10 cellular contexts compared by ENCODE assay signal in genomic region chr18:50284226-50284885, GRCh38. TPM values are rescaled to one million over a fixed set of nuclear protein-coding genes. Genes with fewer than 3 reads are reported as not detected.
DNase-seq lines count a peak whose midpoint lies in the region; ATAC-seq, FAIRE-seq and TF ChIP-seq lines count a peak whose summit lies in the region.
"Had no signal": no experiment of that assay in that cellular context is flagged by ENCODE, and none has a peak within 500 bp of the region (broad histone marks: within the 10 kb centered on the region; RNA-seq: fewer than 3 reads in every experiment).

No MANE protein-coding gene starts in this region.

- peak overlapping the region; percentile 21 for H3K4me3 Mint-ChIP-seq in MCF 10A (ENCODE audit: unreplicated experiment)
- H3K4me3 Mint-ChIP-seq in stimulated activated naive B cell treated with anti-CD40 and anti-IgM and Interleukin-4, amounts not matched to agents 10 μg/mL and 1 μg/mL and 100 μg/mL, for 72 hours: no peak overlapping the region

- TF ChIP-seq CTCF in MCF 10A (IDR thresholded peaks at IDR 0.05; ENCODE audit: unreplicated experiment) (no peak), breast epithelium (IDR thresholded peaks at IDR 0.05) (no peak), RWPE2 (IDR thresholded peaks at IDR 0.05; ENCODE audit: poor library complexity, severe bottlenecking) (no peak), endothelial cell of umbilical vein (IDR thresholded peaks at IDR 0.05; ENCODE audit: extremely low read depth in 1 of 2, insufficient read depth in 1 of 2, low read depth in 1 of 2, low read length in 2 of 2) (no peak)

- BruUV-seq in MCF 10A (replicated peaks; lab: Mats Ljungman, UMichigan): no TSS peak
- BruUV-seq in endothelial cell of umbilical vein (replicated peaks; lab: Mats Ljungman, UMichigan): TSS peak; percentile 11

- H3K36me3 Mint-ChIP-seq in MCF 10A (ENCODE audit: insufficient read depth, unreplicated experiment): peaks cover 57% of the 10 kb centered on the region
- peaks cover 51 to 68% of the 10 kb centered on the region in 2 donors for H3K36me3 Mint-ChIP-seq in stimulated activated naive B cell treated with anti-CD40 and anti-IgM and Interleukin-4, amounts not matched to agents 10 μg/mL and 1 μg/mL and 100 μg/mL, for 72 hours

- H3K9ac ChIP-seq in endothelial cell of umbilical vein (replicated peaks; ENCODE audit: extremely low read depth, insufficient read depth, low read length): no peak overlapping the region

- no peak overlapping the region for H3K4me2 ChIP-seq in endothelial cell of umbilical vein (ENCODE audit: insufficient read depth, low read length)

- no peak for ATAC-seq in RWPE2 (ENCODE audit: low read depth)
- no peak for ATAC-seq in stimulated activated naive B cell treated with anti-CD40 and anti-IgM and Interleukin-4, amounts not matched to agents 10 μg/mL and 1 μg/mL and 100 μg/mL, for 72 hours (replicated peaks)

- intact Hi-C loops in MCF 10A (cut with micrococcal nuclease) (loop anchor here (1.0 kb wide), 1 partner anchor 73 kb away; no protein-coding TSS in a partner anchor), breast epithelium (cut with DNase I; ENCODE audit: low total_unique reads) (no loop called here), endothelial cell of umbilical vein (cut with micrococcal nuclease) (loop anchor here (5.0 kb wide), 2 partner anchors 792 to 913 kb away; partner anchors contain the start of genes MEX3C and RPL17)

- DNase-seq in MCF 10A (ENCODE audit: unreplicated experiment) (peak; percentile 96), breast epithelium (ENCODE audit: low spot score in 2 of 2) (no peak), RWPE2 (ENCODE audit: low spot score) (no peak), endothelial cell of umbilical vein (ENCODE audit: low read depth, low spot score) (no peak), NCI-H1930 (lab: John Stamatoyannopoulos, UW) (no peak), GM19238 (ENCODE audit: insufficient read length, low spot score) (no peak)
- DNase-seq in stimulated activated naive B cell treated with anti-CD40 and anti-IgM and Interleukin-4, amounts not matched to agents 10 μg/mL and 1 μg/mL and 100 μg/mL, for 72 hours: no peak
- DNase-seq in stimulated activated naive CD4-positive, alpha-beta T cell (lab: John Stamatoyannopoulos, UW): no peak

- peaks cover 50% of the 10 kb centered on the region for H3K4me1 Mint-ChIP-seq in MCF 10A (ENCODE audit: insufficient read depth, unreplicated experiment)
- peaks cover 50 to 70% of the 10 kb centered on the region in 2 donors for H3K4me1 Mint-ChIP-seq in stimulated activated naive B cell treated with anti-CD40 and anti-IgM and Interleukin-4, amounts not matched to agents 10 μg/mL and 1 μg/mL and 100 μg/mL, for 72 hours

- H3K27me3 Mint-ChIP-seq in MCF 10A (ENCODE audit: insufficient read depth, unreplicated experiment): no peaks in the 10 kb centered on the region
- H3K27me3 Mint-ChIP-seq in stimulated activated naive B cell treated with anti-CD40 and anti-IgM and Interleukin-4, amounts not matched to agents 10 μg/mL and 1 μg/mL and 100 μg/mL, for 72 hours: no peaks in the 10 kb centered on the region

- CTCF ChIA-PET in MCF 10A (lab: Yijun Ruan, JAX) (interaction anchor here (0.6 to 1.3 kb wide), 3 partner anchors 65 to 145 kb away, joined by 3 to 4 read pairs (median 4); no protein-coding TSS in a partner anchor), endothelial cell of umbilical vein (lab: Charles Lee) (no interaction called here)

- H3K9me3 Mint-ChIP-seq in MCF 10A (ENCODE audit: unreplicated experiment): no peaks in the 10 kb centered on the region
- H3K9me3 Mint-ChIP-seq in stimulated activated naive B cell treated with anti-CD40 and anti-IgM and Interleukin-4, amounts not matched to agents 10 μg/mL and 1 μg/mL and 100 μg/mL, for 72 hours: no peaks in the 10 kb centered on the region

- H3K27ac ChIP-seq in breast epithelium: no peak overlapping the region
- H3K27ac ChIP-seq in RWPE2 (ENCODE audit: poor library complexity, severe bottlenecking): peak overlapping the region; percentile 12
- H3K27ac ChIP-seq in endothelial cell of umbilical vein (ENCODE audit: insufficient read depth, low read depth, low read length): no peak overlapping the region
- H3K27ac ChIP-seq: C4-2B had no signal

- FAIRE-seq in endothelial cell of umbilical vein (lab: Jason Lieb, UNC): no peak

- H3K4me3 ChIP-seq in breast epithelium (no peak overlapping the region), RWPE2 (ENCODE audit: severe bottlenecking) (no peak overlapping the region), endothelial cell of umbilical vein (replicated peaks in 1 of 3; ENCODE audit: insufficient read depth in 1 of 3, low read depth in 1 of 3, low read length in 3 of 3) (no peak overlapping the region)

- no peak overlapping the region for H2AFZ ChIP-seq in endothelial cell of umbilical vein (ENCODE audit: low read depth, low read length)

- POLR2A ChIA-PET in MCF 10A (lab: Yijun Ruan, JAX): interaction anchor here (0.7 to 2.1 kb wide), 2 partner anchors 22 to 24 kb away, joined by 3 to 9 read pairs; no protein-coding TSS in a partner anchor
- POLR2A ChIA-PET in endothelial cell of umbilical vein (lab: Charles Lee): no interaction called here

- H3K27me3 ChIP-seq in breast epithelium (no peaks in the 10 kb centered on the region), RWPE2 (ENCODE audit: insufficient read depth, poor library complexity, severe bottlenecking) (no peaks in the 10 kb centered on the region), endothelial cell of umbilical vein (ENCODE audit: control insufficient read depth in 2 of 2, insufficient read depth in 2 of 2, low read length in 2 of 2) (no peaks in the 10 kb centered on the region)

- peaks cover 32% of the 10 kb centered on the region for H3K79me2 ChIP-seq in endothelial cell of umbilical vein (ENCODE audit: control insufficient read depth, insufficient read depth, low read length)

- H3K4me1 ChIP-seq in breast epithelium (peaks cover 0 to 5% of the 10 kb centered on the region in 2 donors), RWPE2 (ENCODE audit: insufficient read depth, poor library complexity, severe bottlenecking) (peaks cover 5% of the 10 kb centered on the region), endothelial cell of umbilical vein (ENCODE audit: control insufficient read depth, extremely low read depth, insufficient read depth, low read length) (peaks cover 21% of the 10 kb centered on the region)

- H3K9me3 ChIP-seq in breast epithelium (no peaks in the 10 kb centered on the region), RWPE2 (ENCODE audit: severe bottlenecking) (no peaks in the 10 kb centered on the region), endothelial cell of umbilical vein (replicated peaks; ENCODE audit: control insufficient read depth, insufficient read depth, low read length) (no peaks in the 10 kb centered on the region)

- TF ChIP-seq POLR2A in breast epithelium (IDR thresholded peaks at IDR 0.05) (no peak), endothelial cell of umbilical vein (IDR thresholded peaks at IDR 0.05; ENCODE audit: low read depth, low read length) (no peak)

- peak overlapping the region; percentile 68 for H3K27ac Mint-ChIP-seq in MCF 10A (ENCODE audit: low read depth, unreplicated experiment)
- H3K27ac Mint-ChIP-seq in stimulated activated naive B cell treated with anti-CD40 and anti-IgM and Interleukin-4, amounts not matched to agents 10 μg/mL and 1 μg/mL and 100 μg/mL, for 72 hours: peak overlapping the region; percentile 60

- dilution Hi-C loops in endothelial cell of umbilical vein (cut with MboI; ENCODE audit: extremely low pct_ligation_motif_present, low sequenced_read_pairs): no loop called here

- H3K9me1 ChIP-seq in endothelial cell of umbilical vein (replicated peaks; ENCODE audit: control insufficient read depth, extremely low read depth, insufficient read depth, low read length): no peaks in the 10 kb centered on the region

- H3K36me3 ChIP-seq in breast epithelium (peaks cover 5% of the 10 kb centered on the region), RWPE2 (ENCODE audit: low read depth) (peaks cover 34% of the 10 kb centered on the region), endothelial cell of umbilical vein (ENCODE audit: control insufficient read depth in 2 of 2, extremely low read depth in 1 of 2, insufficient read depth in 2 of 2, low read length in 2 of 2) (peaks cover 0 to 26% of the 10 kb centered on the region in 2 experiments)

- H4K20me1 ChIP-seq in endothelial cell of umbilical vein (replicated peaks; ENCODE audit: control insufficient read depth, extremely low read depth, insufficient read depth, low read length): no peaks in the 10 kb centered on the region

RNA-seq across cellular contexts. Expression of gene MBD1, which starts 3.0 kb away (rescaled TPM):
- total RNA-seq in MCF 10A (2022): 203 and 227 TPM in 2 replicates
- total RNA-seq in breast epithelium: 10 to 100 TPM; 51.2 to 82.3 (median 71.1) TPM
- 77.5 and 78.6 TPM in 2 replicates for total RNA-seq in endothelial cell of umbilical vein
- polyA plus RNA-seq in endothelial cell of umbilical vein: 57.2 and 61.1 TPM in 2 replicates
- polyA plus RNA-seq in endothelial cell of umbilical vein (2011; cell fraction: cytosol; rRNA removed): 48.9 and 56.1 TPM in 2 replicates
- 239 and 274 TPM in 2 replicates for polyA plus RNA-seq in endothelial cell of umbilical vein (2011; cell fraction: nucleus; rRNA removed)
- 35.7 and 41.3 TPM in 2 replicates for polyA plus RNA-seq in endothelial cell of umbilical vein (2012)
- polyA minus RNA-seq in endothelial cell of umbilical vein: 51.8 and 55.2 TPM in 2 replicates
- polyA minus RNA-seq in endothelial cell of umbilical vein (2011; cell fraction: cytosol; rRNA and poly(A)+ RNA removed): 30.0 TPM
- polyA minus RNA-seq in endothelial cell of umbilical vein (2011; cell fraction: nucleus; rRNA and poly(A)+ RNA removed): 53.7 and 69.7 TPM in 2 replicates

RNA-seq across cellular contexts. Expression of gene CXXC1, which starts 3.1 kb away (rescaled TPM):
- 65.1 and 85.4 TPM in 2 replicates for total RNA-seq in MCF 10A (2022)
- 10 to 100 TPM; 50.6 to 64.2 (median 61.5) TPM for total RNA-seq in breast epithelium
- total RNA-seq in endothelial cell of umbilical vein: 64.4 and 66.9 TPM in 2 replicates
- polyA plus RNA-seq in endothelial cell of umbilical vein: 128 and 153 TPM in 2 replicates
- polyA plus RNA-seq in endothelial cell of umbilical vein (2011; cell fraction: cytosol; rRNA removed): 53.5 and 68.2 TPM in 2 replicates
- polyA plus RNA-seq in endothelial cell of umbilical vein (2011; cell fraction: nucleus; rRNA removed): 285 and 301 TPM in 2 replicates
- 36.6 and 36.7 TPM in 2 replicates for polyA plus RNA-seq in endothelial cell of umbilical vein (2012)
- 37.7 and 39.4 TPM in 2 replicates for polyA minus RNA-seq in endothelial cell of umbilical vein
- 25.9 TPM for polyA minus RNA-seq in endothelial cell of umbilical vein (2011; cell fraction: cytosol; rRNA and poly(A)+ RNA removed)
- polyA minus RNA-seq in endothelial cell of umbilical vein (2011; cell fraction: nucleus; rRNA and poly(A)+ RNA removed): 26.5 and 44.5 TPM in 2 replicates

RNA-seq across cellular contexts. Expression of gene CFAP53, which starts 18.1 kb away (rescaled TPM):
- 2.2 and 5.0 TPM in 2 replicates for total RNA-seq in MCF 10A (2022)
- total RNA-seq in breast epithelium: 1 to 10 TPM in 2 of 3 donors, under 1 TPM in 1; 0.80 to 3.4 (median 1.6) TPM
- 0.16 and 0.18 TPM in 2 replicates for total RNA-seq in endothelial cell of umbilical vein
- 0.10 and 0.12 TPM in 2 replicates for polyA plus RNA-seq in endothelial cell of umbilical vein
- 0.06 and 0.10 TPM in 2 replicates for polyA plus RNA-seq in endothelial cell of umbilical vein (2011; cell fraction: cytosol; rRNA removed)
- 0.14 and 0.17 TPM in 2 replicates for polyA plus RNA-seq in endothelial cell of umbilical vein (2011; cell fraction: nucleus; rRNA removed)
- 0.18 TPM in 1 of 2 replicates, not detected in the other for polyA plus RNA-seq in endothelial cell of umbilical vein (2012)
- not detected in 2 replicates for polyA minus RNA-seq in endothelial cell of umbilical vein
- 0.72 TPM for polyA minus RNA-seq in endothelial cell of umbilical vein (2011; cell fraction: cytosol; rRNA and poly(A)+ RNA removed)
- not detected in 2 replicates for polyA minus RNA-seq in endothelial cell of umbilical vein (2011; cell fraction: nucleus; rRNA and poly(A)+ RNA removed)
- total RNA-seq: skeletal muscle tissue had no signal
